In genomic region chr14:32329690-32330290, GRCh38 we compare ENCODE assay signal across 22 cellular contexts. TPM values are rescaled to one million over a fixed set of nuclear protein-coding genes. Genes with fewer than 3 reads are reported as not detected.
DNase-seq lines count a peak whose midpoint lies in the region; ATAC-seq, FAIRE-seq and TF ChIP-seq lines count a peak whose summit lies in the region.
"Had no signal": no experiment of that assay in that cellular context is flagged by ENCODE, and none has a peak within 500 bp of the region (broad histone marks: within the 10 kb centered on the region; RNA-seq: fewer than 3 reads in every experiment).

No MANE protein-coding gene starts in this region.

- H3K36me3 ChIP-seq in IMR-90 (ENCODE audit: control insufficient read depth, insufficient read depth, low read length) (no peaks in the 10 kb centered on the region), K562 (ENCODE audit: control insufficient read depth, insufficient read depth, low read length) (no peaks in the 10 kb centered on the region), GM23338 (ENCODE audit: insufficient read depth) (no peaks in the 10 kb centered on the region)
- H3K36me3 ChIP-seq: upper lobe of right lung had no signal

- BruUV-seq in IMR-90 (replicated peaks; lab: Mats Ljungman, UMichigan), result no TSS peak
- no TSS peak for BruUV-seq in K562 (replicated peaks; lab: Mats Ljungman, UMichigan)

- no peaks in the 10 kb centered on the region for H3K9me3 ChIP-seq in IMR-90 (ENCODE audit: control insufficient read depth, insufficient read depth, low read length)
- H3K9me3 ChIP-seq in K562 (replicated peaks; ENCODE audit: control insufficient read depth, insufficient read depth, low read depth, low read length), result no peaks in the 10 kb centered on the region
- H3K9me3 ChIP-seq: upper lobe of right lung had no signal

- H3K4me3 Mint-ChIP-seq in GM23338, result no peak overlapping the region
- H3K4me3 Mint-ChIP-seq: activated CD8-positive, alpha-beta T cell treated with anti-CD3 and anti-CD28 coated beads, Interleukin-2, amount 10 ng/mL, durations not matched to agents 7 days and 5 days; activated naive CD8-positive, alpha-beta T cell treated with anti-CD3 and anti-CD28 coated beads, Interleukin-2, amount 10 ng/mL, durations not matched to agents 7 days and 5 days had no signal

- TF ChIP-seq RAD21 in IMR-90 (IDR thresholded peaks at IDR 0.05; ENCODE audit: low read length), result no peak
- no peak for TF ChIP-seq RAD21 in K562 (CRISPR knock-in tag; conservative IDR thresholded peaks at IDR 0.05 in 1 of 2, IDR thresholded peaks at IDR 0.05 in 1 of 2)

- in situ Hi-C loops in IMR-90 (cut with MboI; ENCODE audit: low sequenced_read_pairs), result no loop called here
- in situ Hi-C loops in K562 (cut with MboI), result no loop called here

- no peak overlapping the region for H4K91ac ChIP-seq in IMR-90 (ENCODE audit: insufficient read depth, low read depth, low read length)

- TF ChIP-seq POLR2A in IMR-90 (IDR thresholded peaks at IDR 0.05; ENCODE audit: low read depth, low read length) (no peak), K562 (conservative IDR thresholded peaks at IDR 0.05) (no peak)

- H3K4me1 Mint-ChIP-seq in GM23338, result peaks cover 7% of the 10 kb centered on the region; the same call in 2 of the 3 replicates

- no peak overlapping the region for H2BK120ac ChIP-seq in IMR-90 (ENCODE audit: low read depth, low read length)

- H2BK5ac ChIP-seq in IMR-90 (ENCODE audit: low read depth, low read length, poor library complexity, severe bottlenecking), result no peak overlapping the region

- H3K9ac ChIP-seq in IMR-90 (ENCODE audit: low read depth, low read length), result no peak overlapping the region
- H3K9ac ChIP-seq in K562 (ENCODE audit: insufficient read depth in 1 of 2, low read depth in 2 of 2, low read length in 2 of 2), result no peak overlapping the region

- H3K4me1 ChIP-seq in IMR-90 (ENCODE audit: control insufficient read depth, insufficient read depth, low read length) (no peaks in the 10 kb centered on the region), K562 (replicated peaks in 1 of 2; ENCODE audit: control insufficient read depth in 2 of 2, insufficient read depth in 2 of 2, low read length in 2 of 2) (peaks cover 0 to 22% of the 10 kb centered on the region in 2 experiments; a peak in 3 of 5 replicates), GM23338 (ENCODE audit: insufficient read depth) (peaks cover 10% of the 10 kb centered on the region; the same call in 1 of the 2 replicates)
- H3K4me1 ChIP-seq: upper lobe of right lung had no signal

- no peak overlapping the region for H2AFZ ChIP-seq in IMR-90 (replicated peaks; ENCODE audit: low read length, poor library complexity)
- peak overlapping the region; percentile 47; the same call in 1 of the 2 replicates for H2AFZ ChIP-seq in K562 (ENCODE audit: low read depth, low read length)
- H2AFZ ChIP-seq in GM23338, result no peak overlapping the region

- no peak overlapping the region for H2AK5ac ChIP-seq in IMR-90 (ENCODE audit: low read depth, low read length)

- FAIRE-seq in K562 (lab: Jason Lieb, UNC), result no peak
- FAIRE-seq: GM19239, H54 had no signal

- H3K14ac ChIP-seq in IMR-90 (replicated peaks; ENCODE audit: low read depth, low read length), result no peak overlapping the region

- TF ChIP-seq CTCF in IMR-90 (conservative IDR thresholded peaks at IDR 0.05; ENCODE audit: low read depth, low read length) (no peak), K562 (IDR thresholded peaks at IDR 0.05 in 2 of 3, conservative IDR thresholded peaks at IDR 0.05 in 1 of 3; ENCODE audit: insufficient read depth in 2 of 3, low read depth in 1 of 3, low read length in 3 of 3) (no peak), GM23338 (conservative IDR thresholded peaks at IDR 0.05; ENCODE audit: low read depth in 2 of 2) (no peak)

- no peak overlapping the region for H3K4ac ChIP-seq in IMR-90 (ENCODE audit: low read depth, low read length)

- no peak overlapping the region for H3K23ac ChIP-seq in IMR-90 (ENCODE audit: low read depth, low read length)

- DNase-seq in IMR-90, result no peak
- no peak for DNase-seq in K562 (ENCODE audit: extremely low read depth in 1 of 4, low spot score in 3 of 4)
- DNase-seq in midbrain (lab: John Stamatoyannopoulos, UW), result peak; percentile 54
- DNase-seq in retina, result peak; percentile 24
- DNase-seq in T-helper 1 cell, result no peak
- DNase-seq in NCI-H2081 treated with DMSO at 0.1 percent for 48 hours (lab: John Stamatoyannopoulos, UW), result no peak
- no peak for DNase-seq in GM23338 (ENCODE audit: low spot score)
- DNase-seq: activated CD8-positive, alpha-beta T cell treated with anti-CD3 and anti-CD28 coated beads, Interleukin-2, amount 10 ng/mL, durations not matched to agents 7 days and 5 days; activated gamma-delta T cell; activated naive CD8-positive, alpha-beta T cell treated with anti-CD3 and anti-CD28 coated beads, Interleukin-2, amount 10 ng/mL, durations not matched to agents 7 days and 5 days; Calu3; DMS79 treated with DMSO at 0.1 percent for 48 hours; KG1; NCI-H1436; NCI-H446 treated with DMSO at 0.1 percent for 48 hours; OCI-M1; stimulated activated CD4-positive, alpha-beta T cell treated with anti-CD3 and anti-CD28 coated beads, Interleukin-2, amount 100 ng/mL, for 24 hours; upper lobe of right lung had no signal

- H3K79me2 ChIP-seq in K562 (ENCODE audit: control insufficient read depth, insufficient read depth, low read length) (no peaks in the 10 kb centered on the region), GM23338 (replicated peaks; ENCODE audit: insufficient read depth) (no peaks in the 10 kb centered on the region)

- no peak overlapping the region for H3K27ac Mint-ChIP-seq in GM23338
- H3K27ac Mint-ChIP-seq: activated CD8-positive, alpha-beta T cell treated with anti-CD3 and anti-CD28 coated beads, Interleukin-2, amount 10 ng/mL, durations not matched to agents 7 days and 5 days; activated naive CD8-positive, alpha-beta T cell treated with anti-CD3 and anti-CD28 coated beads, Interleukin-2, amount 10 ng/mL, durations not matched to agents 7 days and 5 days had no signal

- H3K27ac ChIP-seq in IMR-90 (ENCODE audit: insufficient read depth, low read length) (no peak overlapping the region), K562 (ENCODE audit: extremely low read depth, low read depth, low read length) (no peak overlapping the region), GM23338 (ENCODE audit: low read depth) (no peak overlapping the region)
- H3K27ac ChIP-seq: C4-2B, upper lobe of right lung had no signal

- ATAC-seq in IMR-90 (ENCODE audit: low read depth), result no peak
- no peak for ATAC-seq in K562
- no peak for ATAC-seq in GM23338
- ATAC-seq: activated CD8-positive, alpha-beta T cell treated with anti-CD3 and anti-CD28 coated beads, Interleukin-2, amount 10 ng/mL, durations not matched to agents 7 days and 5 days; upper lobe of right lung had no signal

- H3K56ac ChIP-seq in IMR-90 (ENCODE audit: extremely low read depth, insufficient read depth, low read length), result no peak overlapping the region

- dilution Hi-C loops in IMR-90 (cut with HindIII; ENCODE audit: low sequenced_read_pairs, unreplicated experiment), result no loop called here

- TF ChIP-seq EP300 in K562 (IDR thresholded peaks at IDR 0.05; ENCODE audit: low read length), result no peak

- H3K9me1 ChIP-seq in IMR-90 (ENCODE audit: insufficient read depth, low read length), result no peaks in the 10 kb centered on the region
- H3K9me1 ChIP-seq in K562 (ENCODE audit: control insufficient read depth, insufficient read depth, low read length), result no peaks in the 10 kb centered on the region

- H4K5ac ChIP-seq in IMR-90 (ENCODE audit: low read depth, low read length), result no peak overlapping the region

- peaks cover 3% of the 10 kb centered on the region; the same call in 1 of the 2 replicates for H3K9me2 ChIP-seq in GM23338 (ENCODE audit: insufficient read depth)

- POLR2A ChIA-PET in IMR-90 (lab: Charles Lee; ENCODE audit: unreplicated experiment) (interaction anchor here (0.7 kb wide), 1 partner anchor 132 kb away, joined by 5 read pairs; no protein-coding TSS in a partner anchor), K562 (lab: Yijun Ruan, JAX) (interaction anchor here (1.3 kb wide), 1 partner anchor 9 kb away, joined by 5 read pairs; no protein-coding TSS in a partner anchor)

- H4K20me1 ChIP-seq in IMR-90 (ENCODE audit: insufficient read depth, low read length) (no peaks in the 10 kb centered on the region), K562 (replicated peaks; ENCODE audit: control insufficient read depth, insufficient read depth, low read length) (no peaks in the 10 kb centered on the region), GM23338 (replicated peaks; ENCODE audit: insufficient read depth) (no peaks in the 10 kb centered on the region)

- H3K27me3 ChIP-seq in IMR-90 (ENCODE audit: control insufficient read depth, insufficient read depth, low read length) (peaks cover 1% of the 10 kb centered on the region; the same call in 1 of the 2 replicates), K562 (ENCODE audit: control insufficient read depth in 2 of 2, insufficient read depth in 2 of 2, low read length in 2 of 2) (no peaks in the 10 kb centered on the region), GM23338 (ENCODE audit: insufficient read depth) (no peaks in the 10 kb centered on the region)
- H3K27me3 ChIP-seq: upper lobe of right lung had no signal

- H3K9me3 Mint-ChIP-seq in GM23338, result no peaks in the 10 kb centered on the region; the same call in 2 of the 3 replicates

- H3K18ac ChIP-seq in IMR-90 (ENCODE audit: low read depth, low read length), result no peak overlapping the region

- H3K79me1 ChIP-seq in IMR-90 (ENCODE audit: low read depth in 1 of 2, low read length in 2 of 2), result no peaks in the 10 kb centered on the region

- H2BK20ac ChIP-seq in IMR-90 (ENCODE audit: low read depth, low read length), result no peak overlapping the region

- H4K8ac ChIP-seq in IMR-90 (ENCODE audit: low read depth in 2 of 2, low read length in 2 of 2), result no peak overlapping the region

- H3K27me3 Mint-ChIP-seq in GM23338 (ENCODE audit: insufficient read depth, low read depth, poor library complexity), result peaks cover 3% of the 10 kb centered on the region

- no peak overlapping the region for H2BK15ac ChIP-seq in IMR-90 (ENCODE audit: low read depth, low read length)

- no peaks in the 10 kb centered on the region for H3K36me3 Mint-ChIP-seq in GM23338 (ENCODE audit: low read depth)
- H3K36me3 Mint-ChIP-seq: activated naive CD8-positive, alpha-beta T cell treated with anti-CD3 and anti-CD28 coated beads, Interleukin-2, amount 10 ng/mL, durations not matched to agents 7 days and 5 days had no signal

- no peak overlapping the region for H2AK9ac ChIP-seq in IMR-90 (replicated peaks; ENCODE audit: low read depth, low read length, poor library complexity)

- no peak overlapping the region for H3K4me2 ChIP-seq in IMR-90 (ENCODE audit: low read depth, low read length)
- H3K4me2 ChIP-seq in K562 (ENCODE audit: insufficient read depth, low read length), result no peak overlapping the region
- H3K4me2 ChIP-seq in GM23338, result no peak overlapping the region

- CTCF ChIA-PET in IMR-90 (lab: Yijun Ruan, JAX), result no interaction called here
- CTCF ChIA-PET in K562 (lab: Yijun Ruan, JAX; ENCODE audit: low intra/inter-chr PET ratio), result no interaction called here

- no peaks in the 10 kb centered on the region for H3F3A ChIP-seq in GM23338 (replicated peaks; ENCODE audit: low read depth)

- intact Hi-C loops in IMR-90 (cut with micrococcal nuclease) (no loop called here), K562 (cut with micrococcal nuclease) (loop anchor here (10.0 kb wide), 1 partner anchor 55 kb away; no protein-coding TSS in a partner anchor)

- H3K4me3 ChIP-seq in IMR-90 (ENCODE audit: insufficient read depth, low read depth, low read length) (no peak overlapping the region), K562 (no peak overlapping the region), GM23338 (no peak overlapping the region)
- H3K4me3 ChIP-seq: lung, upper lobe of right lung had no signal

- WGBS in IMR-90 (ENCODE audit: extremely low coverage in 2 of 2, insufficient read length in 1 of 2), 2 experiments, result no CpG with 5 or more reads among the region's 2 CpGs
- WGBS in K562 (ENCODE audit: insufficient coverage, low coverage, missing lambda C conversion rate), result 84% methylated on average over 2 of the region's 2 CpGs

RNA-seq across cellular contexts. Expression of gene AKAP6, which starts 0.7 kb away (rescaled TPM):
- total RNA-seq in IMR-90 (2012; rRNA removed), result 1.6 and 1.7 TPM in 2 replicates
- 0.22 TPM in 2 replicates for polyA plus RNA-seq in IMR-90 (2012; rRNA removed)
- polyA plus RNA-seq in IMR-90 (2012; cell fraction: cytosol; rRNA removed), result 0.01 and 0.53 TPM in 2 replicates
- polyA plus RNA-seq in IMR-90 (2012; cell fraction: nucleus; rRNA removed; ENCODE audit: low replicate concordance), result 0.26 TPM in 1 of 2 replicates, not detected in the other
- total RNA-seq in K562 (2011; cell fraction: chromatin; rRNA removed; ENCODE audit: low replicate concordance), result 2.4 and 3.2 TPM in 2 replicates
- total RNA-seq in K562 (2011; cell fraction: nucleolus; rRNA removed), result 1.2 and 2.4 TPM in 2 replicates
- 2.9 and 3.0 TPM in 2 replicates for total RNA-seq in K562 (2011; cell fraction: nucleoplasm; rRNA removed)
- total RNA-seq in K562 (2014; rRNA removed), result 0.49 and 1.7 TPM in 2 replicates
- 0.62 and 0.73 TPM in 2 replicates for total RNA-seq in K562 (2014; rRNA removed; fragmentation: Illumina TruSeq; extraction: Trizol)
- total RNA-seq in K562 (2015; rRNA removed; fragmentation: Illumina TruSeq; extraction: Trizol), result 0.25 and 0.41 TPM in 2 replicates
- 0.42 and 0.62 TPM in 2 replicates for total RNA-seq in K562 (2021)
- polyA plus RNA-seq in K562 (2011; rRNA removed), result 0.28 and 1.3 TPM in 2 replicates
- polyA plus RNA-seq in K562 (2011; cell fraction: cytosol; rRNA removed), result 0.04 and 0.31 TPM in 2 replicates
- polyA plus RNA-seq in K562 (2011; cell fraction: nucleus; rRNA removed), result 0.48 and 1.2 TPM in 2 replicates
- 0.10 and 0.35 TPM in 2 replicates for polyA plus RNA-seq in K562 (2012)
- polyA plus RNA-seq in K562 (2014; fragmentation: Illumina TruSeq; extraction: Trizol), result 0.29 and 0.42 TPM in 2 replicates
- under 1 TPM; 0.03 to 0.14 TPM for polyA plus RNA-seq in K562 (2014; fragmentation: Nextera tagmentation; extraction: Ambion mirVana)
- 0.38 and 0.48 TPM in 2 replicates for polyA plus RNA-seq in K562 (2014; rRNA removed)
- 3.9 and 4.1 TPM in 2 replicates for polyA minus RNA-seq in K562 (2011; rRNA and poly(A)+ RNA removed)
- polyA minus RNA-seq in K562 (2011; cell fraction: cytosol; rRNA and poly(A)+ RNA removed), result 0.55 and 0.57 TPM in 2 replicates
- polyA minus RNA-seq in K562 (2011; cell fraction: nucleus; rRNA and poly(A)+ RNA removed), result 1.2 and 1.6 TPM in 2 replicates
- 0.38 and 0.43 TPM in 2 replicates for total RNA-seq in GM23338 (2014; rRNA removed; shearing (Covaris generic))
- polyA plus RNA-seq in GM23338 (2016; fragmentation: Nextera tagmentation; extraction: Ambion mirVana), result 0.16 and 0.42 TPM in 2 replicates

Comparison
In these comparisons a context has a peak if more than half of its experiments do, and no peak if none do; other contexts are left out.
1. DNase-seq: peak in midbrain (single experiment) and retina (single experiment); none in IMR-90 (single experiment), K562 (0 of 4), T-helper 1 cell (0 of 5), NCI-H2081 treated with DMSO at 0.1 percent for 48 hours (single experiment) and GM23338 (single experiment).